ENCODE assay signal across 12 cellular contexts in the genomic region with DNA sequence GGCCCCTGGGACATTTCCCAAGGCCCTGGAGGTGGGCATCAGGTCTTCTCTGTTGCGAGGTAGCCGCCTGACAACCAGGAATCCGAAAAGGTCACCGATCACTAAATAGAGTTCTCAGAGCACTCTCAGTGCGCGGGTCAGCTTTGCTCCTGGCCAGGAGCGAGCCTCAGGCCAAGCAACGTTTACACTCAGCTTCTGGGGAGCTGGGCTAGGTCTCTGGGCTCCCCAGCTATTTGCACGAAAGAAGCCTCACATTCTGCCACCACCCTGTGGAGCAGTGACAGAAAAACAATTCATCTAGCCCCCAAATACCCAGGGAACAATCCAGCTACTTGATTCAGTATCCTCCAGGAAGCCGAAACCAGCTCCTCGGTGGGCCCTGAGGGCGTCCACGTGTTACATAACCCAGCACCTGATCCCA. TPM values are rescaled to one million over a fixed set of nuclear protein-coding genes. Genes with fewer than 3 reads are reported as not detected.
DNase-seq lines count a peak whose midpoint lies in the region; ATAC-seq and TF ChIP-seq lines count a peak whose summit lies in the region.
"Had no signal": no experiment of that assay in that cellular context is flagged by ENCODE, and none has a peak within 500 bp of the region (broad histone marks: within the 10 kb centered on the region; RNA-seq: fewer than 3 reads in every experiment).

No MANE protein-coding gene starts in this region.

- H3K79me2 ChIP-seq in PC-9 (ENCODE audit: low read depth) (peaks cover 86% of the 10 kb centered on the region), fibroblast of lung (ENCODE audit: control insufficient read depth, insufficient read depth, low read length) (peaks cover 85% of the 10 kb centered on the region), neural cell (replicated peaks; ENCODE audit: insufficient read depth, low read length) (peaks cover 75% of the 10 kb centered on the region)

- ATAC-seq in GM21717 (IDR thresholded peaks at IDR 0.05; ENCODE audit: unreplicated experiment): no peak

- BruUV-seq in A673 (replicated peaks; lab: Mats Ljungman, UMichigan) (no TSS peak), PC-9 (replicated peaks; lab: Mats Ljungman, UMichigan) (no TSS peak)

- H3K9ac ChIP-seq in fibroblast of lung (ENCODE audit: insufficient read depth, low read length) (no peak overlapping the region), neural cell (ENCODE audit: low read length) (no peak overlapping the region)

- peak overlapping the region; percentile 37 for H3K27ac ChIP-seq in A673 (ENCODE audit: low read depth, low read length, poor library complexity, severe bottlenecking)
- H3K27ac ChIP-seq in PC-9: no peak overlapping the region
- H3K27ac ChIP-seq in fibroblast of lung (ENCODE audit: insufficient read depth, low read length): peak overlapping the region; percentile 94
- no peak overlapping the region for H3K27ac ChIP-seq in neural cell (ENCODE audit: low read length)

- H3K36me3 ChIP-seq in A673 (ENCODE audit: insufficient read depth, low read length, poor library complexity, severe bottlenecking) (no peaks in the 10 kb centered on the region), PC-9 (ENCODE audit: low read depth) (peaks cover 15% of the 10 kb centered on the region), fibroblast of lung (ENCODE audit: control insufficient read depth, insufficient read depth, low read length) (peaks cover 3% of the 10 kb centered on the region), neural cell (ENCODE audit: insufficient read depth, low read length) (no peaks in the 10 kb centered on the region)
- H3K36me3 ChIP-seq: tibial nerve had no signal

- H3K27me3 ChIP-seq in A673 (replicated peaks; ENCODE audit: insufficient read depth, low read depth, low read length, poor library complexity): no peaks in the 10 kb centered on the region
- H3K27me3 ChIP-seq in PC-9 (ENCODE audit: insufficient read depth, low read depth): no peaks in the 10 kb centered on the region
- no peaks in the 10 kb centered on the region for H3K27me3 ChIP-seq in fibroblast of lung (ENCODE audit: control insufficient read depth, insufficient read depth, low read length)
- no peaks in the 10 kb centered on the region for H3K27me3 ChIP-seq in neural cell (ENCODE audit: insufficient read depth, low read depth, low read length)

- DNase-seq in A673 (ENCODE audit: low spot score) (no peak), PC-9 (no peak), fibroblast of lung (ENCODE audit: low read depth in 2 of 2) (no peak), NK-92 (lab: John Stamatoyannopoulos, UW; ENCODE audit: unreplicated experiment) (no peak), SIG-M5 treated with dmso at 0.1 percent for 504 hours (lab: John Stamatoyannopoulos, UW; ENCODE audit: unreplicated experiment) (no peak), NCI-H82 treated with DMSO at 0.1 percent for 48 hours (lab: John Stamatoyannopoulos, UW; ENCODE audit: unreplicated experiment) (no peak)
- DNase-seq: activated CD4-positive, alpha-beta T cell treated with anti-CD3 and anti-CD28 coated beads, Interleukin-2, amount 10 ng/mL, durations not matched to agents 7 days and 5 days; NCI-H2029; stimulated activated CD4-positive, alpha-beta T cell treated with anti-CD3 and anti-CD28 coated beads, Interleukin-4, amount 100 ng/mL, for 24 hours had no signal

- POLR2A ChIA-PET in A673 (lab: Charles Lee; ENCODE audit: low non-redundant PET) (interaction anchor here (0.6 kb wide), 1 partner anchor 1050 kb away, joined by 6 read pairs; no protein-coding TSS in a partner anchor), PC-9 (lab: Charles Lee; ENCODE audit: unreplicated experiment) (interaction anchor here (0.6 to 1.1 kb wide), 4 partner anchors 15 to 73 kb away, joined by 3 to 8 read pairs (median 3); no protein-coding TSS in a partner anchor)

- H3F3A ChIP-seq in PC-9 (ENCODE audit: insufficient read depth, low read depth): peaks cover 25% of the 10 kb centered on the region
- H3F3A ChIP-seq in neural cell (ENCODE audit: insufficient read depth, low read length, poor library complexity, severe bottlenecking): no peaks in the 10 kb centered on the region

- H4K20me1 ChIP-seq in PC-9 (ENCODE audit: insufficient read depth): peaks cover 22% of the 10 kb centered on the region; the same call in 1 of the 2 replicates
- no peaks in the 10 kb centered on the region for H4K20me1 ChIP-seq in fibroblast of lung (ENCODE audit: control insufficient read depth, extremely low read depth, insufficient read depth, low read length)
- no peaks in the 10 kb centered on the region for H4K20me1 ChIP-seq in neural cell (ENCODE audit: insufficient read depth)

- peak overlapping the region; percentile 98 for H3K4me2 ChIP-seq in PC-9
- peak overlapping the region; percentile 95 for H3K4me2 ChIP-seq in fibroblast of lung (ENCODE audit: extremely low read depth, insufficient read depth, low read length)
- no peak overlapping the region for H3K4me2 ChIP-seq in neural cell (ENCODE audit: low read length)

- TF ChIP-seq RAD21 in neural cell (conservative IDR thresholded peaks at IDR 0.05): no peak

- intact Hi-C loops in A673 (cut with micrococcal nuclease; ENCODE audit: unreplicated experiment): no loop called here
- intact Hi-C loops in PC-9 (cut with micrococcal nuclease; ENCODE audit: unreplicated experiment): loop anchor here (5.0 to 10.0 kb wide), 2 partner anchors 617 to 980 kb away; no protein-coding TSS in a partner anchor

- H3K9me3 ChIP-seq in A673 (ENCODE audit: low read depth, low read length, poor library complexity, severe bottlenecking) (no peaks in the 10 kb centered on the region), PC-9 (ENCODE audit: insufficient read depth, low read depth) (no peaks in the 10 kb centered on the region), fibroblast of lung (ENCODE audit: control insufficient read depth, insufficient read depth, low read depth, low read length) (no peaks in the 10 kb centered on the region), neural cell (ENCODE audit: low read length) (no peaks in the 10 kb centered on the region)
- H3K9me3 ChIP-seq: tibial nerve had no signal

- H3K4me3 ChIP-seq in A673 (ENCODE audit: low read depth, low read length, poor library complexity, severe bottlenecking) (no peak overlapping the region), PC-9 (peak overlapping the region; percentile 81; the same call in 1 of the 2 replicates), fibroblast of lung (replicated peaks in 1 of 4; ENCODE audit: control extremely low read depth in 1 of 4, insufficient read depth in 1 of 4, low read depth in 3 of 4, low read length in 4 of 4) (peak overlapping the region in 3 of 4 experiments; percentile 93 to 97 (median 94)), neural cell (ENCODE audit: low read length) (peak overlapping the region; percentile 90)
- H3K4me3 ChIP-seq: tibial nerve had no signal

- H3K4me1 ChIP-seq in A673 (ENCODE audit: insufficient read depth, low read length, poor library complexity, severe bottlenecking) (peaks cover 37% of the 10 kb centered on the region), PC-9 (replicated peaks; ENCODE audit: insufficient read depth) (peaks cover 72% of the 10 kb centered on the region), fibroblast of lung (ENCODE audit: control insufficient read depth, extremely low read depth, insufficient read depth, low read length) (peaks cover 23% of the 10 kb centered on the region)

- CTCF ChIA-PET in A673 (lab: Charles Lee) (no interaction called here), PC-9 (lab: Charles Lee) (interaction anchor here (1.0 to 1.8 kb wide), 2 partner anchors 75 to 410 kb away, joined by 3 to 6 read pairs; no protein-coding TSS in a partner anchor)

- TF ChIP-seq EP300 in neural cell (conservative IDR thresholded peaks at IDR 0.05; ENCODE audit: poor library complexity, severe bottlenecking): no peak

- TF ChIP-seq CTCF in A673 (conservative IDR thresholded peaks at IDR 0.05; ENCODE audit: low read depth, low read length) (no peak), PC-9 (conservative IDR thresholded peaks at IDR 0.05) (no peak), fibroblast of lung (conservative IDR thresholded peaks at IDR 0.05 in 1 of 2, IDR thresholded peaks at IDR 0.05 in 1 of 2; ENCODE audit: low read depth in 1 of 2, low read length in 2 of 2) (no peak), neural cell (IDR thresholded peaks at IDR 0.05; ENCODE audit: poor library complexity, severe bottlenecking) (no peak)

- H2AFZ ChIP-seq in PC-9 (no peak overlapping the region), fibroblast of lung (ENCODE audit: low read length) (no peak overlapping the region), neural cell (ENCODE audit: low read depth, low read length) (no peak overlapping the region)

- H3K9me2 ChIP-seq in PC-9 (ENCODE audit: insufficient read depth) (no peaks in the 10 kb centered on the region), neural cell (ENCODE audit: insufficient read depth, low read length) (no peaks in the 10 kb centered on the region)

TF ChIP-seq in neural cell, 6 proteins besides CTCF, POLR2A, EP300 and RAD21:
- no peak for TF ChIP-seq POLR2AphosphoS5 (IDR thresholded peaks at IDR 0.05)

RNA-seq across cellular contexts. Expression of gene SH3BP4, which starts 3.3 kb away (rescaled TPM):
- total RNA-seq in A673 (2021) (19.5 and 19.9 TPM in 2 replicates), PC-9 (2021) (131 and 135 TPM in 2 replicates), fibroblast of lung (36.5 and 74.8 TPM in 2 replicates)
- polyA plus RNA-seq in fibroblast of lung (86.6 and 150 TPM in 2 replicates), neural cell (3.1 and 3.3 TPM in 2 replicates)
- polyA plus RNA-seq in fibroblast of lung (2012): 68.3 and 92.3 TPM in 2 replicates
- polyA minus RNA-seq in fibroblast of lung (ENCODE audit: low replicate concordance) (287 and 396 TPM in 2 replicates), neural cell (7.5 TPM in 2 replicates)
- total RNA-seq: activated CD4-positive, alpha-beta T cell treated with anti-CD3 and anti-CD28 coated beads, Interleukin-2, amount 10 ng/mL, durations not matched to agents 7 days and 5 days had no signal

Comparison
In these comparisons a context has a peak if more than half of its experiments do, and no peak if none do; other contexts are left out.
1. H3K27ac ChIP-seq: peak in A673 (single experiment) and fibroblast of lung (single experiment); none in PC-9 (single experiment) and neural cell (single experiment).